In the genomic region with DNA sequence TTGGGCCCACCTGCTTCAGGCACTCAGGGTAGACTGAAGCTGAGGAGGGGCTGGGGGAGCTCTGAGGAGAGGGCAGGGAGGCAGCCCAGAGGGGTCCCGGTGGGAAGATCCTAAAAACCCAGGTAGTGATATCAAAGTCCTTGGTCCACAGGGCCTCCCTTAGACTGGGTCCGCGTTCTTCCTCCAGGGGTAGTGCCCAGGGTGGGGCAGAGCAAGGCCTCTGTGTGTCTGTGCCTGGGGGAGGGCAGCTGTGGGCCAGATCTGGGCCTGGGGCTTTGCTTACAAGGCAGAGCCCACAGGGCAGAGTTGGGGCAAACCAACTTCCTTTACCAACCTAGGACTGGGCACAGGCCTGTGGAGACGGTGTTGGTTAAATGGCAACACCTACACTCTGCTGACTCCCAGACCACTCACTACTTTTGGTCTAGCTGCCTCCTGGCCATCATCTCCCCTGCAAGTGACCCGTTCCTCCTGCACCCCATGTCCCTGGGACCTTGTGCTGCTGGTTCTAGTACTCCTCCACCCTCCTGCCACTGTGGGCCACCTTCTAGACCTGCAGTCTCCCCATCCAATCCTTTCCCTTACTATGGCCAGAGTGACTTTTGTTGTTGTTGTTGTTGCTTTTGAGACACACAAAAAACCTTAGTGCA, we compare ENCODE assay signal across 21 cellular contexts. TPM values are rescaled to one million over a fixed set of nuclear protein-coding genes. Genes with fewer than 3 reads are reported as not detected.
DNase-seq lines count a peak whose midpoint lies in the region; ATAC-seq, FAIRE-seq and TF ChIP-seq lines count a peak whose summit lies in the region.
"Had no signal": no experiment of that assay in that cellular context is flagged by ENCODE, and none has a peak within 500 bp of the region (broad histone marks: within the 10 kb centered on the region; RNA-seq: fewer than 3 reads in every experiment).

No MANE protein-coding gene starts in this region.

- H3K36me3 Mint-ChIP-seq in activated naive CD4-positive, alpha-beta T cell treated with anti-CD3 and anti-CD28 coated beads, Interleukin-2, amount 10 ng/mL, durations not matched to agents 7 days and 5 days: peaks cover 41% of the 10 kb centered on the region
- H3K36me3 Mint-ChIP-seq in activated naive CD4-positive, alpha-beta T cell treated with anti-CD3 and anti-CD28 coated beads for 36 hours (ENCODE audit: low read depth): peaks cover 20% of the 10 kb centered on the region
- peaks cover 7% of the 10 kb centered on the region; the same call in 1 of the 2 replicates for H3K36me3 Mint-ChIP-seq in HFFc6 (ENCODE audit: low read depth)
- H3K36me3 Mint-ChIP-seq: mesothelial cell of epicardium, WTC11 had no signal

- no peak overlapping the region for H3K4me3 Mint-ChIP-seq in activated naive CD4-positive, alpha-beta T cell treated with anti-CD3 and anti-CD28 coated beads, Interleukin-2, amount 10 ng/mL, durations not matched to agents 7 days and 5 days
- H3K4me3 Mint-ChIP-seq in activated naive CD4-positive, alpha-beta T cell treated with anti-CD3 and anti-CD28 coated beads for 36 hours: no peak overlapping the region
- H3K4me3 Mint-ChIP-seq in HFFc6: no peak overlapping the region
- H3K4me3 Mint-ChIP-seq: mesothelial cell of epicardium, T-helper 17 cell, WTC11 had no signal

- BruUV-seq in endothelial cell of umbilical vein (replicated peaks; lab: Mats Ljungman, UMichigan): no TSS peak

- H4K20me1 ChIP-seq in endothelial cell of umbilical vein (replicated peaks; ENCODE audit: control insufficient read depth, extremely low read depth, insufficient read depth, low read length): no peaks in the 10 kb centered on the region

- DNase-seq in activated naive CD4-positive, alpha-beta T cell treated with anti-CD3 and anti-CD28 coated beads, Interleukin-2, amount 10 ng/mL, durations not matched to agents 7 days and 5 days: no peak
- DNase-seq in activated naive CD4-positive, alpha-beta T cell treated with anti-CD3 and anti-CD28 coated beads for 36 hours: no peak
- no peak for DNase-seq in HFFc6
- DNase-seq in endothelial cell of umbilical vein (ENCODE audit: low read depth, low spot score): no peak
- DNase-seq in spleen: no peak
- DNase-seq in NCI-H1105 treated with DMSO at 0.1 percent for 48 hours (lab: John Stamatoyannopoulos, UW): no peak
- no peak for DNase-seq in small intestine
- DNase-seq: DND-41, dorsolateral prefrontal cortex, NCI-H1092 treated with DMSO at 0.1 percent for 48 hours, NCI-H69, SIG-M5, T-helper 17 cell had no signal

- H3K9ac ChIP-seq in endothelial cell of umbilical vein (replicated peaks; ENCODE audit: extremely low read depth, insufficient read depth, low read length): no peak overlapping the region
- H3K9ac ChIP-seq: KMS-11 had no signal

- FAIRE-seq in endothelial cell of umbilical vein (lab: Jason Lieb, UNC) (no peak), small intestine (lab: Jason Lieb, UNC) (no peak)
- FAIRE-seq: urothelium cell line had no signal

- H3K27me3 ChIP-seq in endothelial cell of umbilical vein (ENCODE audit: control insufficient read depth in 2 of 2, insufficient read depth in 2 of 2, low read length in 2 of 2) (no peaks in the 10 kb centered on the region), spleen (replicated peaks in 1 of 7) (no peaks in the 10 kb centered on the region), small intestine (ENCODE audit: control insufficient read depth in 2 of 2, insufficient read depth in 2 of 2, low read length in 2 of 2) (no peaks in the 10 kb centered on the region)
- H3K27me3 ChIP-seq: cardiac muscle cell, dorsolateral prefrontal cortex, gastroesophageal sphincter had no signal

- no peak overlapping the region for H3K4me2 ChIP-seq in endothelial cell of umbilical vein (ENCODE audit: insufficient read depth, low read length)
- H3K4me2 ChIP-seq: KMS-11 had no signal

- H3K27me3 Mint-ChIP-seq in activated naive CD4-positive, alpha-beta T cell treated with anti-CD3 and anti-CD28 coated beads, Interleukin-2, amount 10 ng/mL, durations not matched to agents 7 days and 5 days: no peaks in the 10 kb centered on the region
- no peaks in the 10 kb centered on the region for H3K27me3 Mint-ChIP-seq in activated naive CD4-positive, alpha-beta T cell treated with anti-CD3 and anti-CD28 coated beads for 36 hours (ENCODE audit: low read depth)
- peaks cover 11% of the 10 kb centered on the region for H3K27me3 Mint-ChIP-seq in HFFc6 (ENCODE audit: insufficient read depth)
- H3K27me3 Mint-ChIP-seq: T-helper 17 cell had no signal

- H3K9me3 ChIP-seq in endothelial cell of umbilical vein (replicated peaks; ENCODE audit: control insufficient read depth, insufficient read depth, low read length) (no peaks in the 10 kb centered on the region), spleen (no peaks in the 10 kb centered on the region), small intestine (ENCODE audit: control insufficient read depth, low read depth) (no peaks in the 10 kb centered on the region)
- H3K9me3 ChIP-seq: gastroesophageal sphincter had no signal

- intact Hi-C loops in activated naive CD4-positive, alpha-beta T cell treated with anti-CD3 and anti-CD28 coated beads for 36 hours (cut with micrococcal nuclease): no loop called here
- intact Hi-C loops in endothelial cell of umbilical vein (cut with micrococcal nuclease) (loop anchor here (2.0 to 10.0 kb wide), 3 partner anchors 92 to 545 kb away; a partner anchor contains a TSS), spleen (cut with DNase I; ENCODE audit: low total_unique reads) (no loop called here)

- TF ChIP-seq CTCF in HFFc6 (IDR thresholded peaks at IDR 0.05) (no peak), endothelial cell of umbilical vein (IDR thresholded peaks at IDR 0.05; ENCODE audit: extremely low read depth in 1 of 2, insufficient read depth in 1 of 2, low read depth in 1 of 2, low read length in 2 of 2) (no peak), spleen (IDR thresholded peaks at IDR 0.05 in 8 of 11, conservative IDR thresholded peaks at IDR 0.05 in 3 of 11) (no peak)

- WGBS in spleen, 5 donors: 90 to 95% (median 93%) methylated on average over 5 of the region's 5 CpGs
- 86 to 93% (median 90%) methylated on average over 5 of the region's 5 CpGs for WGBS in small intestine, 3 donors

- ATAC-seq in GM21717 (IDR thresholded peaks at IDR 0.05; ENCODE audit: unreplicated experiment): no peak
- ATAC-seq: gastroesophageal sphincter, sciatic nerve, T-helper 17 cell, WTC11 had no signal

- CTCF ChIA-PET in activated naive CD4-positive, alpha-beta T cell treated with anti-CD3 and anti-CD28 coated beads, Interleukin-2, amount 10 ng/mL, durations not matched to agents 7 days and 5 days (lab: Charles Lee): interaction anchor here (1.2 to 11.5 kb wide), 5 partner anchors 11 to 389 kb away, joined by 3 to 180 read pairs (median 8); a partner anchor contains a TSS
- CTCF ChIA-PET in activated naive CD4-positive, alpha-beta T cell treated with anti-CD3 and anti-CD28 coated beads for 36 hours (lab: Charles Lee): interaction anchor here (0.5 to 5.6 kb wide), 6 partner anchors 11 to 463 kb away, joined by 3 to 61 read pairs (median 4); no protein-coding TSS in a partner anchor
- CTCF ChIA-PET in endothelial cell of umbilical vein (lab: Charles Lee): interaction anchor here (1.1 to 7.9 kb wide), 8 partner anchors 7 to 462 kb away, joined by 4 to 196 read pairs (median 16); no protein-coding TSS in a partner anchor

- H3K36me3 ChIP-seq in endothelial cell of umbilical vein (ENCODE audit: control insufficient read depth in 2 of 2, extremely low read depth in 1 of 2, insufficient read depth in 2 of 2, low read length in 2 of 2): no peaks in the 10 kb centered on the region
- peaks cover 0 to 96% (median 41%) of the 10 kb centered on the region in 6 donors for H3K36me3 ChIP-seq in spleen
- H3K36me3 ChIP-seq in small intestine (ENCODE audit: control insufficient read depth in 2 of 2, insufficient read depth in 2 of 2, low read length in 2 of 2): peaks cover 0 to 5% of the 10 kb centered on the region in 2 donors
- H3K36me3 ChIP-seq: cardiac muscle cell had no signal

- no peak overlapping the region for H3K27ac ChIP-seq in endothelial cell of umbilical vein (ENCODE audit: insufficient read depth, low read depth, low read length)
- peak overlapping the region in 5 of 8 donors; percentile 26 to 88 (median 84) for H3K27ac ChIP-seq in spleen
- H3K27ac ChIP-seq in small intestine (ENCODE audit: low read depth in 1 of 2, low read length in 1 of 2): no peak overlapping the region
- H3K27ac ChIP-seq: cardiac muscle cell, KMS-11 had no signal

- H2AFZ ChIP-seq in endothelial cell of umbilical vein (ENCODE audit: low read depth, low read length): no peak overlapping the region

- peaks cover 24% of the 10 kb centered on the region for H3K4me1 Mint-ChIP-seq in activated naive CD4-positive, alpha-beta T cell treated with anti-CD3 and anti-CD28 coated beads, Interleukin-2, amount 10 ng/mL, durations not matched to agents 7 days and 5 days
- peaks cover 9% of the 10 kb centered on the region for H3K4me1 Mint-ChIP-seq in activated naive CD4-positive, alpha-beta T cell treated with anti-CD3 and anti-CD28 coated beads for 36 hours (ENCODE audit: low read depth)
- H3K4me1 Mint-ChIP-seq in HFFc6 (ENCODE audit: low read depth): peaks cover 25% of the 10 kb centered on the region

- H3K9me1 ChIP-seq in endothelial cell of umbilical vein (replicated peaks; ENCODE audit: control insufficient read depth, extremely low read depth, insufficient read depth, low read length): no peaks in the 10 kb centered on the region

- no peaks in the 10 kb centered on the region for H3K9me3 Mint-ChIP-seq in activated naive CD4-positive, alpha-beta T cell treated with anti-CD3 and anti-CD28 coated beads, Interleukin-2, amount 10 ng/mL, durations not matched to agents 7 days and 5 days
- no peaks in the 10 kb centered on the region for H3K9me3 Mint-ChIP-seq in activated naive CD4-positive, alpha-beta T cell treated with anti-CD3 and anti-CD28 coated beads for 36 hours
- no peaks in the 10 kb centered on the region for H3K9me3 Mint-ChIP-seq in HFFc6
- H3K9me3 Mint-ChIP-seq: mesothelial cell of epicardium, WTC11 had no signal

- H3K79me2 ChIP-seq in endothelial cell of umbilical vein (ENCODE audit: control insufficient read depth, insufficient read depth, low read length): no peaks in the 10 kb centered on the region

- H3K27ac Mint-ChIP-seq in activated naive CD4-positive, alpha-beta T cell treated with anti-CD3 and anti-CD28 coated beads, Interleukin-2, amount 10 ng/mL, durations not matched to agents 7 days and 5 days: peak overlapping the region; percentile 42
- no peak overlapping the region for H3K27ac Mint-ChIP-seq in activated naive CD4-positive, alpha-beta T cell treated with anti-CD3 and anti-CD28 coated beads for 36 hours
- peak overlapping the region; percentile 58; the same call in 1 of the 2 replicates for H3K27ac Mint-ChIP-seq in HFFc6
- H3K27ac Mint-ChIP-seq: mesothelial cell of epicardium had no signal

- TF ChIP-seq POLR2A in endothelial cell of umbilical vein (IDR thresholded peaks at IDR 0.05; ENCODE audit: low read depth, low read length) (no peak), spleen (IDR thresholded peaks at IDR 0.05) (no peak)

- H3K4me3 ChIP-seq in endothelial cell of umbilical vein (replicated peaks in 1 of 3; ENCODE audit: insufficient read depth in 1 of 3, low read depth in 1 of 3, low read length in 3 of 3): no peak overlapping the region
- no peak overlapping the region for H3K4me3 ChIP-seq in spleen
- H3K4me3 ChIP-seq in small intestine (ENCODE audit: low read depth in 1 of 2, low read length in 2 of 2): no peak overlapping the region
- H3K4me3 ChIP-seq: cardiac muscle cell, dorsolateral prefrontal cortex, gastroesophageal sphincter had no signal

- POLR2A ChIA-PET in endothelial cell of umbilical vein (lab: Charles Lee): no interaction called here

- no peaks in the 10 kb centered on the region for H3K4me1 ChIP-seq in endothelial cell of umbilical vein (ENCODE audit: control insufficient read depth, extremely low read depth, insufficient read depth, low read length)
- peaks cover 20 to 97% (median 56%) of the 10 kb centered on the region in 6 donors for H3K4me1 ChIP-seq in spleen
- H3K4me1 ChIP-seq in small intestine (ENCODE audit: control insufficient read depth in 2 of 2, insufficient read depth in 1 of 2, low read depth in 1 of 2, low read length in 1 of 2): no peaks in the 10 kb centered on the region

- dilution Hi-C loops in endothelial cell of umbilical vein (cut with MboI; ENCODE audit: extremely low pct_ligation_motif_present, low sequenced_read_pairs): no loop called here

RNA-seq across cellular contexts. Expression of a gene that starts 15.8 kb away (rescaled TPM):
- total RNA-seq in activated naive CD4-positive, alpha-beta T cell treated with anti-CD3 and anti-CD28 coated beads for 36 hours: 100 to 1,000 TPM; 105 to 114 TPM
- total RNA-seq in HFFc6 (2021; fragmentation: NEBNext Ultra II Directional; extraction: Animal tissue kit (Norgen Biotek cat#: 25700)): 1 to 10 TPM; 5.4 to 9.5 (median 7.6) TPM
- total RNA-seq in endothelial cell of umbilical vein (24.7 and 26.5 TPM in 2 replicates), spleen (100 to 1,000 TPM; 212 to 368 (median 234) TPM)
- polyA plus RNA-seq in endothelial cell of umbilical vein (30.5 TPM in 2 replicates), spleen (100 to 1,000 TPM in 2 of 3 donors, 10 to 100 TPM in 1; 96.9 to 343 (median 341) TPM), small intestine (10 to 100 TPM; 19.7 to 43.2 (median 37.0) TPM)
- 6.3 and 10.5 TPM in 2 replicates for polyA plus RNA-seq in endothelial cell of umbilical vein (2011; cell fraction: cytosol; rRNA removed)
- 210 and 272 TPM in 2 replicates for polyA plus RNA-seq in endothelial cell of umbilical vein (2011; cell fraction: nucleus; rRNA removed)
- 13.6 and 19.3 TPM in 2 replicates for polyA plus RNA-seq in endothelial cell of umbilical vein (2012)
- 29.0 and 38.9 TPM in 2 replicates for polyA minus RNA-seq in endothelial cell of umbilical vein
- polyA minus RNA-seq in endothelial cell of umbilical vein (2011; cell fraction: cytosol; rRNA and poly(A)+ RNA removed): 3.0 TPM
- polyA minus RNA-seq in endothelial cell of umbilical vein (2011; cell fraction: nucleus; rRNA and poly(A)+ RNA removed): 43.4 and 44.2 TPM in 2 replicates

RNA-seq across cellular contexts. Expression of a gene that starts 36.2 kb away (rescaled TPM):
- 10 to 100 TPM; 11.9 to 12.0 TPM for total RNA-seq in activated naive CD4-positive, alpha-beta T cell treated with anti-CD3 and anti-CD28 coated beads for 36 hours
- 10 to 100 TPM; 10.8 to 16.9 (median 15.8) TPM for total RNA-seq in HFFc6 (2021; fragmentation: NEBNext Ultra II Directional; extraction: Animal tissue kit (Norgen Biotek cat#: 25700))
- total RNA-seq in endothelial cell of umbilical vein (14.4 and 16.1 TPM in 2 replicates), spleen (10 to 100 TPM; 19.7 to 35.1 (median 27.9) TPM)
- polyA plus RNA-seq in endothelial cell of umbilical vein (22.5 and 23.2 TPM in 2 replicates), spleen (10 to 100 TPM; 23.7 to 46.7 (median 31.9) TPM), small intestine (100 to 1,000 TPM; 169 to 331 (median 238) TPM)
- 21.4 and 23.1 TPM in 2 replicates for polyA plus RNA-seq in endothelial cell of umbilical vein (2011; cell fraction: cytosol; rRNA removed)
- 10.3 and 14.7 TPM in 2 replicates for polyA plus RNA-seq in endothelial cell of umbilical vein (2011; cell fraction: nucleus; rRNA removed)
- polyA plus RNA-seq in endothelial cell of umbilical vein (2012): 14.6 and 26.1 TPM in 2 replicates
- 16.3 and 24.0 TPM in 2 replicates for polyA minus RNA-seq in endothelial cell of umbilical vein
- 4.6 TPM for polyA minus RNA-seq in endothelial cell of umbilical vein (2011; cell fraction: cytosol; rRNA and poly(A)+ RNA removed)
- 2.8 and 2.9 TPM in 2 replicates for polyA minus RNA-seq in endothelial cell of umbilical vein (2011; cell fraction: nucleus; rRNA and poly(A)+ RNA removed)

Comparison
In these comparisons a context has a peak if more than half of its experiments do, and no peak if none do; other contexts are left out.
1. H3K27ac ChIP-seq: peak in spleen (5 of 8); none in endothelial cell of umbilical vein (single experiment) and small intestine (0 of 2).